ENCODE assay signal across 3 cellular contexts in the genomic region with DNA sequence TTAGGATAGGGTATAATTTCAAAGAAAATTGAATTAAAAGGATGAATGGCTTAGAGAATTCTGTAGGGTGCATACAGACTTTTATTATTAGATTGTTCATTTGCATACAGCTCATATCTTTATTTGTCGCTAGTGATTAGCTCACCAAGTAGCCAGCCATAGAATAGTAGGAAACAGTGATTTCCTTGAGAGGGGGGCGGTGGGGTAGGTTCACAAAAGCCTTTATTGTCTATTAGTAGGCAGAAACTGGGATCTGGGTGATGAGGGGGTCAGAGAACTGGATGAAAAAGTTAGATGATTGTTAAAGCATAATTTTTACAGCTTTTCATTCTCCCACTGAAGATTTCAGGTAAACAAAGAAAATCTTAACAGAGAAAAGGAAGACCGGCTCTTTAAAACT.
TF ChIP-seq lines count a peak whose summit lies in the region.

No MANE protein-coding gene starts in this region.

TF ChIP-seq in SK-N-SH, 30 proteins besides CTCF, POLR2A, EP300 and RAD21 (continued from another document):
- TF ChIP-seq FOXM1 (IDR thresholded peaks at IDR 0.05; ENCODE audit: low read depth) (no peak), TAF1 (IDR thresholded peaks at IDR 0.05; ENCODE audit: borderline replicate concordance, low read depth, low read length) (no peak), EZH2phosphoT487 (IDR thresholded peaks at IDR 0.05; ENCODE audit: borderline replicate concordance, low read depth) (no peak), RCOR1 (IDR thresholded peaks at IDR 0.05; ENCODE audit: low read length) (no peak), GABPA (IDR thresholded peaks at IDR 0.05; ENCODE audit: low read depth) (no peak), CHD2 (IDR thresholded peaks at IDR 0.05; ENCODE audit: low read length, partially characterized antibody) (no peak), MEF2A (IDR thresholded peaks at IDR 0.05; ENCODE audit: borderline replicate concordance, low read depth) (no peak)
- TF ChIP-seq, protein P1, sequence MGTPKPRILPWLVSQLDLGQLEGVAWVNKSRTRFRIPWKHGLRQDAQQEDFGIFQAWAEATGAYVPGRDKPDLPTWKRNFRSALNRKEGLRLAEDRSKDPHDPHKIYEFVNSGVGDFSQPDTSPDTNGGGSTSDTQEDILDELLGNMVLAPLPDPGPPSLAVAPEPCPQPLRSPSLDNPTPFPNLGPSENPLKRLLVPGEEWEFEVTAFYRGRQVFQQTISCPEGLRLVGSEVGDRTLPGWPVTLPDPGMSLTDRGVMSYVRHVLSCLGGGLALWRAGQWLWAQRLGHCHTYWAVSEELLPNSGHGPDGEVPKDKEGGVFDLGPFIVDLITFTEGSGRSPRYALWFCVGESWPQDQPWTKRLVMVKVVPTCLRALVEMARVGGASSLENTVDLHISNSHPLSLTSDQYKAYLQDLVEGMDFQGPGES (IDR thresholded peaks at IDR 0.05; ENCODE audit: low read depth, low read length): no peak
- TF ChIP-seq, protein P2, sequence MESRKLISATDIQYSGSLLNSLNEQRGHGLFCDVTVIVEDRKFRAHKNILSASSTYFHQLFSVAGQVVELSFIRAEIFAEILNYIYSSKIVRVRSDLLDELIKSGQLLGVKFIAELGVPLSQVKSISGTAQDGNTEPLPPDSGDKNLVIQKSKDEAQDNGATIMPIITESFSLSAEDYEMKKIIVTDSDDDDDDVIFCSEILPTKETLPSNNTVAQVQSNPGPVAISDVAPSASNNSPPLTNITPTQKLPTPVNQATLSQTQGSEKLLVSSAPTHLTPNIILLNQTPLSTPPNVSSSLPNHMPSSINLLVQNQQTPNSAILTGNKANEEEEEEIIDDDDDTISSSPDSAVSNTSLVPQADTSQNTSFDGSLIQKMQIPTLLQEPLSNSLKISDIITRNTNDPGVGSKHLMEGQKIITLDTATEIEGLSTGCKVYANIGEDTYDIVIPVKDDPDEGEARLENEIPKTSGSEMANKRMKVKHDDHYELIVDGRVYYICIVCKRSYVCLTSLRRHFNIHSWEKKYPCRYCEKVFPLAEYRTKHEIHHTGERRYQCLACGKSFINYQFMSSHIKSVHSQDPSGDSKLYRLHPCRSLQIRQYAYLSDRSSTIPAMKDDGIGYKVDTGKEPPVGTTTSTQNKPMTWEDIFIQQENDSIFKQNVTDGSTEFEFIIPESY (IDR thresholded peaks at IDR 0.05; ENCODE audit: borderline replicate concordance, low read depth): no peak

TF ChIP-seq in SK-N-SH treated with all-trans-retinoic acid at 6 μM for 48 hours, 23 proteins besides CTCF, POLR2A, EP300 and RAD21:
- TF ChIP-seq, protein P3, sequence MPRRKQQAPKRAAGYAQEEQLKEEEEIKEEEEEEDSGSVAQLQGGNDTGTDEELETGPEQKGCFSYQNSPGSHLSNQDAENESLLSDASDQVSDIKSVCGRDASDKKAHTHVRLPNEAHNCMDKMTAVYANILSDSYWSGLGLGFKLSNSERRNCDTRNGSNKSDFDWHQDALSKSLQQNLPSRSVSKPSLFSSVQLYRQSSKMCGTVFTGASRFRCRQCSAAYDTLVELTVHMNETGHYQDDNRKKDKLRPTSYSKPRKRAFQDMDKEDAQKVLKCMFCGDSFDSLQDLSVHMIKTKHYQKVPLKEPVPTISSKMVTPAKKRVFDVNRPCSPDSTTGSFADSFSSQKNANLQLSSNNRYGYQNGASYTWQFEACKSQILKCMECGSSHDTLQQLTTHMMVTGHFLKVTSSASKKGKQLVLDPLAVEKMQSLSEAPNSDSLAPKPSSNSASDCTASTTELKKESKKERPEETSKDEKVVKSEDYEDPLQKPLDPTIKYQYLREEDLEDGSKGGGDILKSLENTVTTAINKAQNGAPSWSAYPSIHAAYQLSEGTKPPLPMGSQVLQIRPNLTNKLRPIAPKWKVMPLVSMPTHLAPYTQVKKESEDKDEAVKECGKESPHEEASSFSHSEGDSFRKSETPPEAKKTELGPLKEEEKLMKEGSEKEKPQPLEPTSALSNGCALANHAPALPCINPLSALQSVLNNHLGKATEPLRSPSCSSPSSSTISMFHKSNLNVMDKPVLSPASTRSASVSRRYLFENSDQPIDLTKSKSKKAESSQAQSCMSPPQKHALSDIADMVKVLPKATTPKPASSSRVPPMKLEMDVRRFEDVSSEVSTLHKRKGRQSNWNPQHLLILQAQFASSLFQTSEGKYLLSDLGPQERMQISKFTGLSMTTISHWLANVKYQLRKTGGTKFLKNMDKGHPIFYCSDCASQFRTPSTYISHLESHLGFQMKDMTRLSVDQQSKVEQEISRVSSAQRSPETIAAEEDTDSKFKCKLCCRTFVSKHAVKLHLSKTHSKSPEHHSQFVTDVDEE (CRISPR knock-in tag; IDR thresholded peaks at IDR 0.05): no peak
- TF ChIP-seq ZNF8 (CRISPR knock-in tag; IDR thresholded peaks at IDR 0.05) (no peak), OSR1 (CRISPR knock-in tag; IDR thresholded peaks at IDR 0.05) (no peak), GLIS3 (CRISPR knock-in tag; IDR thresholded peaks at IDR 0.05) (no peak), ZFP3 (CRISPR knock-in tag; IDR thresholded peaks at IDR 0.05) (no peak), SNAI2 (CRISPR knock-in tag; IDR thresholded peaks at IDR 0.05) (no peak), ARNTL (CRISPR knock-in tag; IDR thresholded peaks at IDR 0.05; ENCODE audit: borderline replicate concordance, low read depth) (no peak), TCF4 (CRISPR knock-in tag; IDR thresholded peaks at IDR 0.05; ENCODE audit: borderline replicate concordance) (no peak), ZFP30 (CRISPR knock-in tag; IDR thresholded peaks at IDR 0.05) (no peak), ZNF70 (CRISPR knock-in tag; IDR thresholded peaks at IDR 0.05) (no peak), TOX (CRISPR knock-in tag; IDR thresholded peaks at IDR 0.05; ENCODE audit: borderline replicate concordance) (no peak), CSDC2 (CRISPR knock-in tag; IDR thresholded peaks at IDR 0.05) (no peak)
- TF ChIP-seq, protein P4, sequence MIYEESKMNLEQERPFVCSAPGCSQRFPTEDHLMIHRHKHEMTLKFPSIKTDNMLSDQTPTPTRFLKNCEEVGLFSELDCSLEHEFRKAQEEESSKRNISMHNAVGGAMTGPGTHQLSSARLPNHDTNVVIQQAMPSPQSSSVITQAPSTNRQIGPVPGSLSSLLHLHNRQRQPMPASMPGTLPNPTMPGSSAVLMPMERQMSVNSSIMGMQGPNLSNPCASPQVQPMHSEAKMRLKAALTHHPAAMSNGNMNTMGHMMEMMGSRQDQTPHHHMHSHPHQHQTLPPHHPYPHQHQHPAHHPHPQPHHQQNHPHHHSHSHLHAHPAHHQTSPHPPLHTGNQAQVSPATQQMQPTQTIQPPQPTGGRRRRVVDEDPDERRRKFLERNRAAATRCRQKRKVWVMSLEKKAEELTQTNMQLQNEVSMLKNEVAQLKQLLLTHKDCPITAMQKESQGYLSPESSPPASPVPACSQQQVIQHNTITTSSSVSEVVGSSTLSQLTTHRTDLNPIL (CRISPR knock-in tag; IDR thresholded peaks at IDR 0.05; ENCODE audit: low read depth): no peak

TF ChIP-seq in endothelial cell of umbilical vein, 7 proteins besides CTCF, POLR2A, EP300 and RAD21 (continued from another document):
- TF ChIP-seq, protein P5, sequence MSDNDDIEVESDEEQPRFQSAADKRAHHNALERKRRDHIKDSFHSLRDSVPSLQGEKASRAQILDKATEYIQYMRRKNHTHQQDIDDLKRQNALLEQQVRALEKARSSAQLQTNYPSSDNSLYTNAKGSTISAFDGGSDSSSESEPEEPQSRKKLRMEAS (IDR thresholded peaks at IDR 0.05; ENCODE audit: insufficient read depth, insufficient read length): no peak
- no peak for TF ChIP-seq POLR2AphosphoS5 (IDR thresholded peaks at IDR 0.05; ENCODE audit: insufficient read depth, low read depth, low read length)
